Comparison of ENCODE assay signal across 8 cellular contexts in the genomic region with DNA sequence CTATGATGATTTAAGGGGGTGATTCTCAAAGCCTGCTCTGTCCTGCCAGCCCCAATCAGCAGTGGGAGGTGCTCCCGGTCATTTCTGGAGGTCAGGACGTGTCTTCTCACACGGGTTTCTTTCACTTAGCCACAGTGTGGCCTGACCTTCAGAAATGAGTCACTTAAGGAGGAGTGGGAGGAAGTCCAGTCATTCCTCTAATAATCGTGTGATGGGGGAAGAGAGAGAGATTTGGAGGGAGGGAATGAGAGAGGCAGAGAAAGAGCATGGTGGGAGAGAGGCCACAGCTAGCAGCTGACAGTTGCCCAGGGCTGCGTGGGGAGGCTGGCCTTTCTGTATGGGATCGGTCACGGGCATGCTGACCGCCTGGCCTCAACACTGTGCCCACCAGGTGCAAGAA.
DNase-seq lines count a peak whose midpoint lies in the region; ATAC-seq, FAIRE-seq and TF ChIP-seq lines count a peak whose summit lies in the region.
"Not testable (repeated sequence)": the region's sequence is repeated elsewhere in the genome, so short reads cannot be mapped to it uniquely, and the experiment has no call there.

No MANE protein-coding gene starts in this region.

- TF ChIP-seq POLR2A in IMR-90 (IDR thresholded peaks at IDR 0.05; ENCODE audit: low read depth, low read length): peak; percentile 57
- TF ChIP-seq POLR2A in uterus (IDR thresholded peaks at IDR 0.05): not testable (repeated sequence)

- H3K18ac ChIP-seq in IMR-90 (ENCODE audit: low read depth, low read length): peak overlapping the region; percentile 33; the same call in 1 of the 2 replicates

- peak; percentile 9 for FAIRE-seq in TTC549 (lab: Jason Lieb, UNC)

- peak overlapping the region; percentile 99 for H2AK5ac ChIP-seq in IMR-90 (ENCODE audit: low read depth, low read length)

- dilution Hi-C loops in IMR-90 (cut with HindIII; ENCODE audit: low sequenced_read_pairs, unreplicated experiment): not testable (repeated sequence)

- H4K91ac ChIP-seq in IMR-90 (ENCODE audit: insufficient read depth, low read depth, low read length): peak overlapping the region; percentile 95

- ATAC-seq in GM21717 (IDR thresholded peaks at IDR 0.05; ENCODE audit: unreplicated experiment) (peak; percentile 53), IMR-90 (ENCODE audit: low read depth) (peak; percentile 19)

- H2AFZ ChIP-seq in IMR-90 (replicated peaks; ENCODE audit: low read length, poor library complexity): not testable (repeated sequence)

- intact Hi-C loops in IMR-90 (cut with micrococcal nuclease): loop anchor here (5.0 to 10.0 kb wide), 3 partner anchors 65 to 145 kb away; a partner anchor contains a TSS
- intact Hi-C loops in uterus (cut with DNase I; ENCODE audit: low total_unique reads): not testable (repeated sequence)

- in situ Hi-C loops in Caki2 (cut with HindIII; ENCODE audit: low pct_unique_long_range_greater_than_20kb, low sequenced_read_pairs): not testable (repeated sequence)
- in situ Hi-C loops in IMR-90 (cut with MboI; ENCODE audit: low sequenced_read_pairs): loop anchor here (10.0 kb wide), 1 partner anchor 65 kb away; no protein-coding TSS in a partner anchor

- peak overlapping the region; percentile 78 for H3K4ac ChIP-seq in IMR-90 (ENCODE audit: low read depth, low read length)

- not testable (repeated sequence) for TF ChIP-seq RAD21 in IMR-90 (IDR thresholded peaks at IDR 0.05; ENCODE audit: low read length)

- H4K20me1 ChIP-seq in IMR-90 (ENCODE audit: insufficient read depth, low read length): not testable (repeated sequence)

- H3K9ac ChIP-seq in IMR-90 (ENCODE audit: low read depth, low read length): not testable (repeated sequence)

- peaks cover 43% of the 10 kb centered on the region for H3K4me1 ChIP-seq in IMR-90 (ENCODE audit: control insufficient read depth, insufficient read depth, low read length)
- peaks cover 4 to 16% of the 10 kb centered on the region in 2 donors for H3K4me1 ChIP-seq in uterus

- peaks cover 11 to 33% of the 10 kb centered on the region in 2 experiments for H3K79me1 ChIP-seq in IMR-90 (ENCODE audit: low read depth in 1 of 2, low read length in 2 of 2)

- H3K27ac Mint-ChIP-seq in chondrocyte (ENCODE audit: unreplicated experiment): peak overlapping the region; percentile 91
- H3K27ac Mint-ChIP-seq in osteocyte (ENCODE audit: unreplicated experiment): peak overlapping the region; percentile 78

- not testable (repeated sequence) for H3K4me3 ChIP-seq in IMR-90 (ENCODE audit: insufficient read depth, low read depth, low read length); uterus

- H3K56ac ChIP-seq in IMR-90 (ENCODE audit: extremely low read depth, insufficient read depth, low read length): not testable (repeated sequence)

- peak overlapping the region; percentile 40; the same call in 1 of the 2 replicates for H4K5ac ChIP-seq in IMR-90 (ENCODE audit: low read depth, low read length)

- no CpG with 5 or more reads among the region's 8 CpGs for WGBS in IMR-90 (ENCODE audit: extremely low coverage in 2 of 2, insufficient read length in 1 of 2), 2 experiments

- not testable (repeated sequence) for H2AK9ac ChIP-seq in IMR-90 (replicated peaks; ENCODE audit: low read depth, low read length, poor library complexity)

- not testable (repeated sequence) for H3K27me3 Mint-ChIP-seq in chondrocyte (ENCODE audit: low read depth); osteocyte (ENCODE audit: unreplicated experiment)

- H3K36me3 ChIP-seq in IMR-90 (ENCODE audit: control insufficient read depth, insufficient read depth, low read length); uterus: not testable (repeated sequence)

- H3K27me3 ChIP-seq in IMR-90 (ENCODE audit: control insufficient read depth, insufficient read depth, low read length); uterus: not testable (repeated sequence)

- peak overlapping the region; percentile 47 for H3K14ac ChIP-seq in IMR-90 (replicated peaks; ENCODE audit: low read depth, low read length)

- peak overlapping the region; percentile 99 for H2BK120ac ChIP-seq in IMR-90 (ENCODE audit: low read depth, low read length)

- peak overlapping the region; percentile 69; the same call in 2 of the 3 replicates for H2BK15ac ChIP-seq in IMR-90 (ENCODE audit: low read depth, low read length)

- H4K8ac ChIP-seq in IMR-90 (ENCODE audit: low read depth in 2 of 2, low read length in 2 of 2): peak overlapping the region; percentile 6 to 98; a peak in 3 of 4 replicates

- CTCF ChIA-PET in IMR-90 (lab: Yijun Ruan, JAX): not testable (repeated sequence)

- H3K9me1 ChIP-seq in IMR-90 (ENCODE audit: insufficient read depth, low read length): peaks cover 24% of the 10 kb centered on the region

- BruUV-seq in IMR-90 (replicated peaks; lab: Mats Ljungman, UMichigan): not testable (repeated sequence)

- peak overlapping the region; percentile 94 for H2BK5ac ChIP-seq in IMR-90 (ENCODE audit: low read depth, low read length, poor library complexity, severe bottlenecking)

- not testable (repeated sequence) for H3K9me3 ChIP-seq in IMR-90 (ENCODE audit: control insufficient read depth, insufficient read depth, low read length); uterus

- not testable (repeated sequence) for H3K4me3 Mint-ChIP-seq in chondrocyte (ENCODE audit: unreplicated experiment); osteocyte (ENCODE audit: unreplicated experiment)

- H3K4me1 Mint-ChIP-seq in chondrocyte (ENCODE audit: low read depth) (peaks cover 47% of the 10 kb centered on the region), osteocyte (ENCODE audit: unreplicated experiment) (peaks cover 62% of the 10 kb centered on the region)

- TF ChIP-seq CTCF in IMR-90 (conservative IDR thresholded peaks at IDR 0.05; ENCODE audit: low read depth, low read length); chondrocyte (IDR thresholded peaks at IDR 0.05); osteocyte (IDR thresholded peaks at IDR 0.05); uterus (IDR thresholded peaks at IDR 0.05): not testable (repeated sequence)

- POLR2A ChIA-PET in IMR-90 (lab: Charles Lee; ENCODE audit: unreplicated experiment): not testable (repeated sequence)

- H3K23ac ChIP-seq in IMR-90 (ENCODE audit: low read depth, low read length): peak overlapping the region; percentile 44; the same call in 1 of the 2 replicates

- peak overlapping the region; percentile 82 for H2BK20ac ChIP-seq in IMR-90 (ENCODE audit: low read depth, low read length)

- H3K4me2 ChIP-seq in IMR-90 (ENCODE audit: low read depth, low read length): not testable (repeated sequence)

- DNase-seq in Caki2 (ENCODE audit: low read depth): peak; percentile 76
- DNase-seq in IMR-90: peak; percentile 97
- not testable (repeated sequence) for DNase-seq in chondrocyte (ENCODE audit: low spot score); osteocyte (ENCODE audit: extremely low spot score, unreplicated experiment); uterus
- DNase-seq in hepatic stellate cell (ENCODE audit: low spot score): peak; percentile 65

- H3K9me3 Mint-ChIP-seq in chondrocyte (ENCODE audit: low read depth): peaks cover 11% of the 10 kb centered on the region
- H3K9me3 Mint-ChIP-seq in osteocyte (ENCODE audit: unreplicated experiment): not testable (repeated sequence)

- peak overlapping the region; percentile 80 for H3K27ac ChIP-seq in IMR-90 (ENCODE audit: insufficient read depth, low read length)
- H3K27ac ChIP-seq in uterus: peak overlapping the region; percentile 35 to 63

- H3K36me3 Mint-ChIP-seq in chondrocyte (ENCODE audit: low read depth); osteocyte (ENCODE audit: unreplicated experiment): not testable (repeated sequence)

TF ChIP-seq in IMR-90, 13 proteins besides CTCF, POLR2A, EP300 and RAD21:
- TF ChIP-seq NFE2L2 (IDR thresholded peaks at IDR 0.05; ENCODE audit: low read depth, low read length) (peak; percentile 40; the same call in 1 of the 2 replicates), FOS (IDR thresholded peaks at IDR 0.05; ENCODE audit: low read depth, low read length) (peak; percentile 90), BHLHE40 (IDR thresholded peaks at IDR 0.05; ENCODE audit: low read depth, low read length) (peak; percentile 47; the same call in 1 of the 2 replicates), MAZ (IDR thresholded peaks at IDR 0.05; ENCODE audit: borderline replicate concordance, low read depth, low read length) (peak; percentile 41), CHD1 (IDR thresholded peaks at IDR 0.05; ENCODE audit: low read depth, low read length) (0 out of 2 replicates have a peak, but pooled peaks have one; percentile 44)
